ENCODE assay signal across 25 cellular contexts in the genomic region with DNA sequence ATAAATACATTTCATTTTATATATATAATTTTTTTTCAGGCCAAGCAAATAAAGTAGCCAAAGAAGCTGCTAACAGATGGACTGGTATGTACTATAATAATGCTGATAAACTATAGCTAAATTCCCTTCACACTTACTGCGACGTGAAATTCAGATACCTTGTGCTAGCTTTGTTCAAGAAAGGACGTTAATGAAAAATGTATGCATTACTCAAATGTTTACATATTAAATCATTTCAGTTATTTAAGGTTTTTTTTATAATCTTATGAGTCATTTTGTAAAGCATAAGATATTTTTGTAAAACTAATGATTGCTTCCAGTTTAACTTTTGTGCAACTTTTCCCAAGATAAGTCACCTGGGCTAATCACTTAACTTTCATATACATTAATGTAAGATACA.
"Had no signal": no experiment of that assay in that cellular context is flagged by ENCODE, and none has a peak within 500 bp of the region (broad histone marks: within the 10 kb centered on the region; RNA-seq: fewer than 3 reads in every experiment).

No MANE protein-coding gene starts in this region.

- DNase-seq: activated CD4-positive, alpha-beta memory T cell treated with anti-CD3 and anti-CD28 coated beads for 36 hours; activated CD4-positive, alpha-beta T cell treated with anti-CD3 and anti-CD28 coated beads, Interleukin-2, amount 10 ng/mL, durations not matched to agents 7 days and 5 days; activated CD4-positive, CD25-positive, alpha-beta regulatory T cell; activated gamma-delta T cell; activated naive CD4-positive, alpha-beta T cell treated with anti-CD3 and anti-CD28 coated beads for 36 hours; activated T-cell treated with anti-CD3 and anti-CD28 coated beads for 4 hours; activated T-cell treated with anti-CD3 and anti-CD28 coated beads, Interleukin-2, amount 50 U/mL, for 48 hours; NCI-H1092; NCI-H1417; NCI-H2029; NCI-H2107; NCI-H2171 treated with DMSO at 0.1 percent for 48 hours; NCI-H345; NCI-H510A treated with DMSO at 0.1 percent for 48 hours; NCI-H69; NK-92 treated with Interleukin-12 subunit alpha and Interleukin-12 subunit beta, amount 100 ng/mL, for 24 hours; Peyer's patch; SHP77 treated with DMSO at 0.1 percent for 48 hours; T-cell; T-helper 2 cell had no signal

- H3K9ac ChIP-seq: KMS-11 had no signal

- H3K4me2 ChIP-seq: KMS-11 had no signal

- ATAC-seq: activated T-helper 17 cell treated with anti-CD3 and anti-CD28 coated beads, Interleukin-2, amount 50 U/mL, for 72 hours; T-cell had no signal

- H3K27ac ChIP-seq: KMS-11, Peyer's patch, RWPE1, SK-N-MC, VCaP had no signal

- H3K9me3 ChIP-seq: Peyer's patch had no signal

- H3K4me3 ChIP-seq: Peyer's patch, SK-N-MC had no signal

- H3K27me3 ChIP-seq: Peyer's patch had no signal

- H3K4me1 ChIP-seq: Peyer's patch had no signal

- H3K36me3 ChIP-seq: Peyer's patch had no signal
